In the genomic region with DNA sequence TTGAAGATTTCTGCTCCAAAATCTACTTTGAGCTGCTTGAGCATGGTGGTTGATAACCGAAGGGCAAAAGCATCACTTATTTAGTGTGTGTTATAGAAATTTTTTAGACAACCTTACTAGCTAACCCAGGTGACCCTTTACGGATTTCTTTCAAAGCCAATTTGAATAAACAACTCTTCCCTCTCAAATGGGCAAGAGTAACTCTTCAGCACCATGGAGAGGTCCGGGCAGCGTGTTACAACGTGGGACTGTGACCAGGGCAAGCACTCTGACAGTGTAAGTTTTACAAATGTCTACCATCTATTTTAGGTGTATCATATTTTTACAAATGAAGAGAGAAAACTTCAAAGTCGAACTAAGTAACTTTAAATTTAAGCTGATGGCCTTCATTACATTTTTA, we compare ENCODE assay signal across 7 cellular contexts.
A peak's percentile ranks its signal among the peaks of the same experiment; 100 is the strongest.
DNase-seq lines count a peak whose midpoint lies in the region; ATAC-seq and TF ChIP-seq lines count a peak whose summit lies in the region.

No MANE protein-coding gene starts in this region.

- H3K36me3 ChIP-seq in H7 (replicated peaks; ENCODE audit: control insufficient read depth, insufficient read depth, low read length), result no peaks in the 10 kb centered on the region

- H3K27ac Mint-ChIP-seq in neural crest cell (ENCODE audit: unreplicated experiment), result no peak overlapping the region

- H3K4me3 ChIP-seq in H7 (ENCODE audit: insufficient read depth, low read depth, low read length) (no peak overlapping the region), dorsolateral prefrontal cortex (peak overlapping the region in 56 of 59 donors; percentile 4 to 60 (median 40))

- H3K4me3 Mint-ChIP-seq in neural crest cell, result no peak overlapping the region

- intact Hi-C loops in dorsolateral prefrontal cortex (cut with DNase I), result no loop called here

- H3K27me3 ChIP-seq in H7 (ENCODE audit: control insufficient read depth, insufficient read depth, low read length) (no peaks in the 10 kb centered on the region), dorsolateral prefrontal cortex (no peaks in the 10 kb centered on the region)

- peak overlapping the region in 17 of 59 donors; percentile 2 to 67 (median 39) for H3K27ac ChIP-seq in dorsolateral prefrontal cortex

- H3K27me3 Mint-ChIP-seq in neural crest cell (ENCODE audit: low read depth), result peaks cover 54% of the 10 kb centered on the region

- no peak for ATAC-seq in GM18502 (IDR thresholded peaks at IDR 0.05; ENCODE audit: poor library complexity, unreplicated experiment)

- H3K36me3 Mint-ChIP-seq in neural crest cell (ENCODE audit: low read depth), result no peaks in the 10 kb centered on the region

- TF ChIP-seq CTCF in dorsolateral prefrontal cortex (IDR thresholded peaks at IDR 0.05 in 54 of 56, conservative IDR thresholded peaks at IDR 0.05 in 2 of 56; ENCODE audit: low read depth in 1 of 56, partially characterized antibody in 56 of 56), result no peak
- TF ChIP-seq CTCF in neural crest cell (conservative IDR thresholded peaks at IDR 0.05), result no peak

- peak; percentile 11 for DNase-seq in H7
- peak; percentile 41 for DNase-seq in NCI-H460 (ENCODE audit: extremely low read depth, low read depth)
- DNase-seq in dorsolateral prefrontal cortex, result no peak
- DNase-seq in neural crest cell (ENCODE audit: low read depth, low spot score), result peak; percentile 71
- no peak for DNase-seq in SW 1271 (lab: John Stamatoyannopoulos, UW)
- no peak for DNase-seq in stimulated activated naive CD4-positive, alpha-beta T cell (lab: John Stamatoyannopoulos, UW)

- no peaks in the 10 kb centered on the region for H3K9me3 Mint-ChIP-seq in neural crest cell

- no peaks in the 10 kb centered on the region for H3K4me1 Mint-ChIP-seq in neural crest cell

Comparison
In these comparisons a context has a peak if more than half of its experiments do, and no peak if none do; other contexts are left out.
1. DNase-seq: peak in H7 (single experiment), NCI-H460 (single experiment) and neural crest cell (single experiment); none in dorsolateral prefrontal cortex (0 of 10), SW 1271 (0 of 2) and stimulated activated naive CD4-positive, alpha-beta T cell (0 of 6).